In the genomic region with DNA sequence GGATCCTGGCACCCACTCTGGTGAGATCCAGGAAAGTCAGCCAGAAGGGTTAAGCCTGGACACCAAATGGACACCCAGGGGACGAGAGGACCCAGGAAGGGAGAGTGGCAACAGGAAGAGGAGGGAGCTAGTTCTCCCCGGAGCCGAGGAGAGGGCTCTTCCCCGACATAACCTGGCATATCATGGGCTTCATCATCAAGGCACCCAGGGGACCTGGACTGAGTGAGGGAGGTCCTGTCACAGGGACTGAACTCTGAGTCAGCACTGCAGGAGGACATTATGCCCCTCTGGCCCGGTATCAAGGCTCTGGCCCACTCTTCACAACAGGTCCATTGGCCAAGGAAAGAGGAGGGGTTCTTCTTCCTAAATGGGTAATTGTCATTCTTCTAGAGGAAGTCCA, we compare ENCODE assay signal across 14 cellular contexts. TPM values are rescaled to one million over a fixed set of nuclear protein-coding genes. Genes with fewer than 3 reads are reported as not detected.
DNase-seq lines count a peak whose midpoint lies in the region; ATAC-seq, FAIRE-seq and TF ChIP-seq lines count a peak whose summit lies in the region.
"Had no signal": no experiment of that assay in that cellular context is flagged by ENCODE, and none has a peak within 500 bp of the region (broad histone marks: within the 10 kb centered on the region; RNA-seq: fewer than 3 reads in every experiment).

No MANE protein-coding gene starts in this region.

- H2BK12ac ChIP-seq in H1 (ENCODE audit: low read depth, low read length): peak overlapping the region; percentile 27; the same call in 1 of the 2 replicates

- H4K20me1 ChIP-seq in mammary epithelial cell (ENCODE audit: insufficient read depth, low read length): no peaks in the 10 kb centered on the region
- H4K20me1 ChIP-seq in H1 (replicated peaks in 1 of 2; ENCODE audit: control insufficient read depth in 1 of 2, insufficient read depth in 2 of 2, low read length in 2 of 2): no peaks in the 10 kb centered on the region
- H4K20me1 ChIP-seq: BLaER1 treated with 17β-estradiol and CSF1 and Interleukin-3, amounts not matched to agents 10 nM and 100 nM had no signal

- no peak for DNase-seq in breast epithelium (ENCODE audit: low spot score in 2 of 2)
- no peak for DNase-seq in mammary epithelial cell
- no peak for DNase-seq in H1 (ENCODE audit: low read depth in 1 of 2, low spot score in 2 of 2)
- no peak for DNase-seq in osteocyte (ENCODE audit: extremely low spot score, unreplicated experiment)
- DNase-seq in SIG-M5 treated with dmso at 0.1 percent for 504 hours (lab: John Stamatoyannopoulos, UW; ENCODE audit: unreplicated experiment): no peak
- no peak for DNase-seq in activated naive CD8-positive, alpha-beta T cell treated with anti-CD3 and anti-CD28 coated beads, Interleukin-2, amount 50 U/mL, for 24 hours
- DNase-seq in CD8-positive, alpha-beta memory T cell: no peak
- DNase-seq: 8988T, COR-L47, KG1, NCI-H1092 treated with DMSO at 0.1 percent for 48 hours, NCI-H1694 treated with DMSO at 0.1 percent for 48 hours had no signal

- H4K8ac ChIP-seq in H1 (ENCODE audit: extremely low read depth, insufficient read depth, low read length): no peak overlapping the region

- no peak overlapping the region for H3K23ac ChIP-seq in H1 (ENCODE audit: insufficient read length)

- no peak overlapping the region for H2AK5ac ChIP-seq in H1 (ENCODE audit: low read depth, low read length)

- 89% methylated on average over 5 of the region's 5 CpGs for WGBS in mammary epithelial cell (ENCODE audit: low coverage, missing lambda C conversion rate)
- WGBS in H1 (ENCODE audit: extremely low coverage in 1 of 2, insufficient coverage in 1 of 2, insufficient read length in 1 of 2, insufficient replicate concordance in 2 of 2, low coverage in 1 of 2, low lambda C conversion rate in 2 of 2, missing lambda C conversion rate in 1 of 2), 2 experiments: 92% methylated on average over 4 of the region's 5 CpGs; no CpG with 5 or more reads in 1 of the 2 experiments

- H3K9me3 Mint-ChIP-seq in osteocyte (ENCODE audit: unreplicated experiment): no peaks in the 10 kb centered on the region
- H3K9me3 Mint-ChIP-seq in activated naive CD8-positive, alpha-beta T cell treated with anti-CD3 and anti-CD28 coated beads, Interleukin-2, amount 50 U/mL, for 24 hours: no peaks in the 10 kb centered on the region
- no peaks in the 10 kb centered on the region for H3K9me3 Mint-ChIP-seq in CD8-positive, alpha-beta memory T cell

- no peak overlapping the region for H2BK120ac ChIP-seq in H1 (replicated peaks; ENCODE audit: low read depth, low read length)

- no peak overlapping the region for H3K4me3 Mint-ChIP-seq in osteocyte (ENCODE audit: unreplicated experiment)
- no peak overlapping the region for H3K4me3 Mint-ChIP-seq in activated naive CD8-positive, alpha-beta T cell treated with anti-CD3 and anti-CD28 coated beads, Interleukin-2, amount 50 U/mL, for 24 hours
- H3K4me3 Mint-ChIP-seq in CD8-positive, alpha-beta memory T cell: no peak overlapping the region

- dilution Hi-C loops in mammary epithelial cell (cut with HindIII; ENCODE audit: low sequenced_read_pairs): no loop called here

- H2BK20ac ChIP-seq in H1 (ENCODE audit: low read length): no peak overlapping the region

- no peak overlapping the region for H3K18ac ChIP-seq in H1 (ENCODE audit: extremely low read depth, low read length)

- H4K91ac ChIP-seq in H1 (replicated peaks; ENCODE audit: insufficient read length, low read length): no peak overlapping the region

- no peak overlapping the region for H2AFZ ChIP-seq in mammary epithelial cell (ENCODE audit: low read depth, low read length)
- H2AFZ ChIP-seq in H1 (ENCODE audit: low read length): no peak overlapping the region

- peak overlapping the region; percentile 84 for H3K27ac Mint-ChIP-seq in osteocyte (ENCODE audit: unreplicated experiment)
- H3K27ac Mint-ChIP-seq in activated naive CD8-positive, alpha-beta T cell treated with anti-CD3 and anti-CD28 coated beads, Interleukin-2, amount 50 U/mL, for 24 hours: no peak overlapping the region
- H3K27ac Mint-ChIP-seq in CD8-positive, alpha-beta memory T cell: peak overlapping the region in 1 of 8 donors; percentile 47

- TF ChIP-seq POLR2A in breast epithelium (IDR thresholded peaks at IDR 0.05) (no peak), H1 (IDR thresholded peaks at IDR 0.05; ENCODE audit: control extremely low read depth in 1 of 2, low read depth in 2 of 2, low read length in 2 of 2) (no peak)

- POLR2A ChIA-PET in H1 (lab: Charles Lee; ENCODE audit: partially characterized antibody): interaction anchor here (1.0 kb wide), 1 partner anchor 148 kb away, joined by 4 read pairs; no protein-coding TSS in a partner anchor
- POLR2A ChIA-PET in CD8-positive, alpha-beta memory T cell (lab: Charles Lee): interaction anchor here (0.6 kb wide), 1 partner anchor 142 kb away, joined by 3 read pairs; no protein-coding TSS in a partner anchor

- H3K79me2 ChIP-seq in mammary epithelial cell (ENCODE audit: insufficient read depth, low read length) (no peaks in the 10 kb centered on the region), H1 (ENCODE audit: control insufficient read depth in 1 of 2, insufficient read depth in 2 of 2, low read length in 2 of 2) (no peaks in the 10 kb centered on the region)

- H3K23me2 ChIP-seq in H1 (ENCODE audit: low read depth, low read length): no peaks in the 10 kb centered on the region

- peak overlapping the region; percentile 30 to 94 for H3K27ac ChIP-seq in breast epithelium
- H3K27ac ChIP-seq in mammary epithelial cell (ENCODE audit: insufficient read depth, low read depth, low read length): no peak overlapping the region
- H3K27ac ChIP-seq in H1 (ENCODE audit: low read depth, low read length): no peak overlapping the region
- no peak overlapping the region for H3K27ac ChIP-seq in CD8-positive, alpha-beta memory T cell (ENCODE audit: low read depth, low read length)
- H3K27ac ChIP-seq: BLaER1 treated with 17β-estradiol and CSF1 and Interleukin-3, amounts not matched to agents 10 nM and 100 nM had no signal

- H3K4me1 Mint-ChIP-seq in osteocyte (ENCODE audit: unreplicated experiment): peaks cover 38% of the 10 kb centered on the region
- peaks cover 10% of the 10 kb centered on the region for H3K4me1 Mint-ChIP-seq in activated naive CD8-positive, alpha-beta T cell treated with anti-CD3 and anti-CD28 coated beads, Interleukin-2, amount 50 U/mL, for 24 hours
- peaks cover 9 to 12% (median 11%) of the 10 kb centered on the region in 3 donors for H3K4me1 Mint-ChIP-seq in CD8-positive, alpha-beta memory T cell

- H3K9me3 ChIP-seq in breast epithelium (no peaks in the 10 kb centered on the region), mammary epithelial cell (replicated peaks; ENCODE audit: insufficient read depth, low read length) (no peaks in the 10 kb centered on the region), H1 (ENCODE audit: insufficient read depth in 2 of 2, low read depth in 1 of 2, low read length in 1 of 2) (no peaks in the 10 kb centered on the region)
- H3K9me3 ChIP-seq in CD8-positive, alpha-beta memory T cell (ENCODE audit: low read length): no peaks in the 10 kb centered on the region
- H3K9me3 ChIP-seq: BLaER1 treated with 17β-estradiol and CSF1 and Interleukin-3, amounts not matched to agents 10 nM and 100 nM had no signal

- no peak overlapping the region for H3K56ac ChIP-seq in H1 (replicated peaks; ENCODE audit: insufficient read length, low read depth, low read length)

- peaks cover 5 to 8% of the 10 kb centered on the region in 2 donors for H3K4me1 ChIP-seq in breast epithelium
- peaks cover 53% of the 10 kb centered on the region for H3K4me1 ChIP-seq in mammary epithelial cell (ENCODE audit: insufficient read depth, low read length)
- H3K4me1 ChIP-seq in H1 (replicated peaks in 1 of 4; ENCODE audit: control insufficient read depth in 3 of 4, insufficient read depth in 4 of 4, low read length in 3 of 4): peaks cover 4 to 29% (median 14%) of the 10 kb centered on the region in 4 experiments
- no peaks in the 10 kb centered on the region for H3K4me1 ChIP-seq in CD8-positive, alpha-beta memory T cell (ENCODE audit: insufficient read depth, low read length)

- no peak overlapping the region for H3K4me2 ChIP-seq in mammary epithelial cell (ENCODE audit: insufficient read depth, low read depth, low read length)
- H3K4me2 ChIP-seq in H1 (ENCODE audit: insufficient read depth in 1 of 2, low read depth in 2 of 2, low read length in 2 of 2): no peak overlapping the region

- H3K14ac ChIP-seq in H1 (ENCODE audit: insufficient read length): no peak overlapping the region

- no peak overlapping the region for H4K5ac ChIP-seq in H1 (ENCODE audit: insufficient read length, low read depth, low read length)

- intact Hi-C loops in breast epithelium (cut with DNase I; ENCODE audit: low total_unique reads) (no loop called here), mammary epithelial cell (cut with micrococcal nuclease) (no loop called here)

- H3K4me3 ChIP-seq in breast epithelium: no peak overlapping the region
- H3K4me3 ChIP-seq in mammary epithelial cell (replicated peaks in 1 of 3; ENCODE audit: insufficient read depth in 1 of 3, low read depth in 2 of 3, low read length in 3 of 3): no peak overlapping the region
- no peak overlapping the region for H3K4me3 ChIP-seq in H1 (ENCODE audit: extremely low read depth in 1 of 4, insufficient read depth in 2 of 4, low read depth in 3 of 4, low read length in 4 of 4)
- H3K4me3 ChIP-seq in CD8-positive, alpha-beta memory T cell (ENCODE audit: low read length): no peak overlapping the region
- H3K4me3 ChIP-seq: BLaER1 treated with 17β-estradiol and CSF1 and Interleukin-3, amounts not matched to agents 10 nM and 100 nM had no signal

- H3K79me1 ChIP-seq in H1 (ENCODE audit: low read depth, low read length): no peaks in the 10 kb centered on the region

- no peak overlapping the region for H3K4ac ChIP-seq in H1 (replicated peaks; ENCODE audit: insufficient read length, low read depth, low read length)

- no peak for FAIRE-seq in H1 (lab: Jason Lieb, UNC)

- H3K9ac ChIP-seq in mammary epithelial cell (ENCODE audit: insufficient read depth, low read length): no peak overlapping the region
- H3K9ac ChIP-seq in H1 (replicated peaks in 1 of 4; ENCODE audit: extremely low read depth in 1 of 4, low read depth in 3 of 4, low read length in 3 of 4): no peak overlapping the region
- H3K9ac ChIP-seq: BLaER1 treated with 17β-estradiol and CSF1 and Interleukin-3, amounts not matched to agents 10 nM and 100 nM had no signal

- H3K36me3 ChIP-seq in breast epithelium (no peaks in the 10 kb centered on the region), mammary epithelial cell (ENCODE audit: insufficient read depth, low read length) (peaks cover 8% of the 10 kb centered on the region), H1 (ENCODE audit: control insufficient read depth in 2 of 4, insufficient read depth in 4 of 4, low read length in 3 of 4) (no peaks in the 10 kb centered on the region)
- H3K36me3 ChIP-seq in CD8-positive, alpha-beta memory T cell (ENCODE audit: insufficient read depth, low read length): no peaks in the 10 kb centered on the region
- H3K36me3 ChIP-seq: BLaER1 treated with 17β-estradiol and CSF1 and Interleukin-3, amounts not matched to agents 10 nM and 100 nM had no signal

- in situ Hi-C loops in mammary epithelial cell (cut with MboI; ENCODE audit: low sequenced_read_pairs in 2 of 2): no loop called here

- no peak for TF ChIP-seq RAD21 in H1 (IDR thresholded peaks at IDR 0.05 in 1 of 2, conservative IDR thresholded peaks at IDR 0.05 in 1 of 2; ENCODE audit: low read depth in 2 of 2, low read length in 2 of 2)

- no peaks in the 10 kb centered on the region for H3K27me3 Mint-ChIP-seq in osteocyte (ENCODE audit: unreplicated experiment)
- H3K27me3 Mint-ChIP-seq in activated naive CD8-positive, alpha-beta T cell treated with anti-CD3 and anti-CD28 coated beads, Interleukin-2, amount 50 U/mL, for 24 hours: peaks cover 21% of the 10 kb centered on the region
- H3K27me3 Mint-ChIP-seq in CD8-positive, alpha-beta memory T cell: peaks cover 19 to 25% of the 10 kb centered on the region in 2 donors

- no peak for TF ChIP-seq CTCF in breast epithelium (IDR thresholded peaks at IDR 0.05)
- no peak for TF ChIP-seq CTCF in mammary epithelial cell (conservative IDR thresholded peaks at IDR 0.05 in 1 of 2, IDR thresholded peaks at IDR 0.05 in 1 of 2; ENCODE audit: extremely low read depth in 1 of 2, insufficient read depth in 1 of 2, low read depth in 1 of 2, low read length in 2 of 2)
- no peak for TF ChIP-seq CTCF in H1 (IDR thresholded peaks at IDR 0.05; ENCODE audit: control extremely low read depth in 1 of 3, insufficient read depth in 1 of 3, low read depth in 1 of 3, low read length in 3 of 3)
- TF ChIP-seq CTCF in osteocyte (IDR thresholded peaks at IDR 0.05): no peak

- ATAC-seq in activated naive CD8-positive, alpha-beta T cell treated with anti-CD3 and anti-CD28 coated beads, Interleukin-2, amount 50 U/mL, for 24 hours: no peak
- ATAC-seq in GM21528 (IDR thresholded peaks at IDR 0.05; ENCODE audit: low FRiP score, unreplicated experiment): no peak

- BruUV-seq in mammary epithelial cell (replicated peaks; lab: Mats Ljungman, UMichigan): no TSS peak

- no peak for TF ChIP-seq EP300 in H1 (IDR thresholded peaks at IDR 0.05; ENCODE audit: borderline replicate concordance in 1 of 2, low read depth in 2 of 2, low read length in 2 of 2)

- H2BK15ac ChIP-seq in H1 (ENCODE audit: low read length): no peak overlapping the region

- peaks cover 60% of the 10 kb centered on the region for H3K36me3 Mint-ChIP-seq in osteocyte (ENCODE audit: unreplicated experiment)
- no peaks in the 10 kb centered on the region for H3K36me3 Mint-ChIP-seq in activated naive CD8-positive, alpha-beta T cell treated with anti-CD3 and anti-CD28 coated beads, Interleukin-2, amount 50 U/mL, for 24 hours (ENCODE audit: low read depth)
- H3K36me3 Mint-ChIP-seq in CD8-positive, alpha-beta memory T cell: peaks cover 0 to 5% (median 0%) of the 10 kb centered on the region in 3 donors

- CTCF ChIA-PET in mammary epithelial cell (lab: Charles Lee; ENCODE audit: low non-redundant PET): no interaction called here
- CTCF ChIA-PET in H1 (lab: Charles Lee; ENCODE audit: partially characterized antibody): interaction anchor here (1.4 to 6.5 kb wide), 4 partner anchors 12 to 97 kb away, joined by 4 to 64 read pairs (median 6); no protein-coding TSS in a partner anchor
- CTCF ChIA-PET in CD8-positive, alpha-beta memory T cell (lab: Charles Lee): interaction anchor here (1.2 kb wide), 1 partner anchor 14 kb away, joined by 3 read pairs; no protein-coding TSS in a partner anchor

- H2BK5ac ChIP-seq in H1 (ENCODE audit: low read depth, low read length): no peak overlapping the region

- no peaks in the 10 kb centered on the region for H3K27me3 ChIP-seq in breast epithelium
- H3K27me3 ChIP-seq in mammary epithelial cell (ENCODE audit: insufficient read depth, low read length): no peaks in the 10 kb centered on the region
- H3K27me3 ChIP-seq in H1 (replicated peaks in 1 of 4; ENCODE audit: control insufficient read depth in 3 of 4, extremely low read depth in 1 of 4, insufficient read depth in 3 of 4, low read length in 3 of 4): no peaks in the 10 kb centered on the region; a peak in 1 of 7 replicates
- H3K27me3 ChIP-seq in CD8-positive, alpha-beta memory T cell (ENCODE audit: insufficient read depth, low read length, poor library complexity, severe bottlenecking): peaks cover 2% of the 10 kb centered on the region
- H3K27me3 ChIP-seq: BLaER1 treated with 17β-estradiol and CSF1 and Interleukin-3, amounts not matched to agents 10 nM and 100 nM had no signal

RNA-seq across cellular contexts. Expression of gene ISCA2, which starts 18.4 kb away (rescaled TPM):
- total RNA-seq in breast epithelium (10 to 100 TPM; 17.3 to 31.8 (median 21.3) TPM), mammary epithelial cell (10 to 100 TPM in 1 of 2 donors, 1 to 10 TPM in 1; 6.7 to 18.2 TPM), osteocyte (22.4 and 26.3 TPM in 2 replicates)
- polyA plus RNA-seq in mammary epithelial cell (20.5 TPM), H1 (2011; rRNA removed) (58.2 and 78.6 TPM in 2 replicates)
- polyA minus RNA-seq in mammary epithelial cell: not detected
- 43.5 and 51.5 TPM in 2 replicates for total RNA-seq in H1 (2021; fragmentation: NEBNext Ultra II Directional; extraction: Animal tissue kit (Norgen Biotek cat#: 25700))
- 56.9 TPM for polyA plus RNA-seq in H1 (2011; cell fraction: cytosol; rRNA removed)
- 14.9 TPM for polyA plus RNA-seq in H1 (2011; cell fraction: nucleus; rRNA removed)
- polyA plus RNA-seq in H1 (2012, experiment 1 of 2): 29.6 to 43.0 TPM (median 33.9 TPM) in 4 replicates
- 100 TPM for polyA plus RNA-seq in H1 (2012, experiment 2 of 2)
- polyA plus RNA-seq in H1 (2013, experiment 1 of 2): 37.6 TPM
- 40.2 TPM for polyA plus RNA-seq in H1 (2013, experiment 2 of 2)
- 13.1 and 13.7 TPM in 2 replicates for polyA minus RNA-seq in H1 (2011; rRNA and poly(A)+ RNA removed)
- polyA minus RNA-seq in H1 (2011; cell fraction: cytosol; rRNA and poly(A)+ RNA removed): 20.4 TPM
- polyA minus RNA-seq in H1 (2011; cell fraction: nucleus; rRNA and poly(A)+ RNA removed): 8.2 TPM
- 10 to 100 TPM; 26.7 to 28.6 TPM for total RNA-seq in CD8-positive, alpha-beta memory T cell
- 77.8 TPM for polyA plus RNA-seq in CD8-positive, alpha-beta memory T cell

RNA-seq across cellular contexts. Expression of gene NPC2, which starts 18.9 kb away (rescaled TPM):
- total RNA-seq in breast epithelium (100 to 1,000 TPM; 277 to 663 (median 594) TPM), mammary epithelial cell (100 to 1,000 TPM; 248 to 347 TPM), osteocyte (524 and 529 TPM in 2 replicates)
- polyA plus RNA-seq in mammary epithelial cell (466 TPM), H1 (2011; rRNA removed) (258 and 287 TPM in 2 replicates)
- polyA minus RNA-seq in mammary epithelial cell: 327 TPM
- total RNA-seq in H1 (2021; fragmentation: NEBNext Ultra II Directional; extraction: Animal tissue kit (Norgen Biotek cat#: 25700)): 168 and 178 TPM in 2 replicates
- polyA plus RNA-seq in H1 (2011; cell fraction: cytosol; rRNA removed): 273 TPM
- 288 TPM for polyA plus RNA-seq in H1 (2011; cell fraction: nucleus; rRNA removed)
- polyA plus RNA-seq in H1 (2012, experiment 1 of 2): 283 to 375 TPM (median 345 TPM) in 4 replicates
- polyA plus RNA-seq in H1 (2012, experiment 2 of 2): 241 TPM
- 424 TPM for polyA plus RNA-seq in H1 (2013, experiment 1 of 2)
- polyA plus RNA-seq in H1 (2013, experiment 2 of 2): 546 TPM
- polyA minus RNA-seq in H1 (2011; rRNA and poly(A)+ RNA removed): 253 and 295 TPM in 2 replicates
- 120 TPM for polyA minus RNA-seq in H1 (2011; cell fraction: cytosol; rRNA and poly(A)+ RNA removed)
- polyA minus RNA-seq in H1 (2011; cell fraction: nucleus; rRNA and poly(A)+ RNA removed): 120 TPM
- 10 to 100 TPM; 17.1 to 18.3 TPM for total RNA-seq in CD8-positive, alpha-beta memory T cell
- polyA plus RNA-seq in CD8-positive, alpha-beta memory T cell: 75.6 TPM

Comparison
In these comparisons a context has a peak if more than half of its experiments do, and no peak if none do; other contexts are left out.
1. H3K27ac ChIP-seq: peak in breast epithelium (2 of 2); none in mammary epithelial cell (single experiment), H1 (single experiment) and CD8-positive, alpha-beta memory T cell (single experiment).